In the genomic region with DNA sequence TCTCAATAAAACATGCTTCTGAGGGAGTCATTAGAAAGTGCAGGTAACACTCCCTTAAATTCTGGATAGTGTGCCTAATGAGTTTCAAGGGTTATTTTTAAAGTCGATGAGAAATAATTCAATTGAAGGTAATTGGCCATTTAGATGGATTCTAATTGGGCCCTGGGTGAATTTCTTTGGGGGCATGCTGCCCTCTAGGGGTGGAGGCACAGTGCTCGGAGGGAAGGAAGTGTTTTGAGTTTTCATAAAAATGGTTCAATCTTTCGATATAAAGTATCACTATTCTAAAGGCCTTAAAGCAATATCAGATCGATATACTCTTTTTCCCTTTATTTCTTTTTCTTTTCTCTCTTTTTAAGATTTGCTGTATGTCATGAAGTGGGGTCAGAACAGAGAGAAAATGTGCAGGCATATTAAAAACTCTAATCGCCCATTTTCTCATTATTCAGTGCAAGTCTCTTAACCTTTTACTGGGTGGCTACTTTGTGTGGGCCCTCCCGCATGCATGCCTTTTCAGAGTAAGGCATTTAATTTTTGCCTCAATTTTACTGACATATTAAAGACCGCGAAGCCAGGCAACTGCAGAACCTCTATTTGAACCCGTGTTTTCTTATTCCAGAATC, we compare ENCODE assay signal across 7 cellular contexts. TPM values are rescaled to one million over a fixed set of nuclear protein-coding genes. Genes with fewer than 3 reads are reported as not detected.
DNase-seq lines count a peak whose midpoint lies in the region; ATAC-seq and TF ChIP-seq lines count a peak whose summit lies in the region.

No MANE protein-coding gene starts in this region.

- H3K4me3 ChIP-seq in OCI-LY3 (ENCODE audit: low read length) (peak overlapping the region; percentile 39; the same call in 1 of the 2 replicates), colonic mucosa (no peak overlapping the region), neural progenitor cell (no peak overlapping the region)

- DNase-seq in EL (peak; percentile 17), HFFc6 (no peak), colonic mucosa (no peak), neural progenitor cell (ENCODE audit: low spot score) (peak; percentile 39), T-helper 17 cell (no peak)

- H3K9ac ChIP-seq in OCI-LY3 (ENCODE audit: low read length) (peak overlapping the region; percentile 12; the same call in 1 of the 2 replicates), colonic mucosa (ENCODE audit: low read depth in 2 of 2, low read length in 2 of 2) (no peak overlapping the region), neural progenitor cell (no peak overlapping the region)

- H3K27ac Mint-ChIP-seq in HFFc6 (no peak overlapping the region), neural progenitor cell (no peak overlapping the region), T-helper 17 cell (no peak overlapping the region)

- no peak overlapping the region for H3K27ac ChIP-seq in OCI-LY3 (ENCODE audit: low read length)
- no peak overlapping the region for H3K27ac ChIP-seq in colonic mucosa
- no peak overlapping the region for H3K27ac ChIP-seq in neural progenitor cell

- H3K27me3 Mint-ChIP-seq in HFFc6 (ENCODE audit: insufficient read depth) = peaks cover 15% of the 10 kb centered on the region
- peaks cover 20% of the 10 kb centered on the region for H3K27me3 Mint-ChIP-seq in neural progenitor cell (ENCODE audit: insufficient read depth, low read depth)
- peaks cover 35% of the 10 kb centered on the region for H3K27me3 Mint-ChIP-seq in T-helper 17 cell

- intact Hi-C loops in colonic mucosa (cut with DNase I) = loop anchor here (5.0 to 10.0 kb wide), 3 partner anchors 388 to 598 kb away; no protein-coding TSS in a partner anchor

- H3K4me1 ChIP-seq in OCI-LY3 (ENCODE audit: low read length) (peaks cover 15% of the 10 kb centered on the region; the same call in 1 of the 2 replicates), colonic mucosa (no peaks in the 10 kb centered on the region), neural progenitor cell (no peaks in the 10 kb centered on the region)

- TF ChIP-seq CTCF in HFFc6 (IDR thresholded peaks at IDR 0.05) = peak; percentile 89
- peak; percentile 92 for TF ChIP-seq CTCF in OCI-LY3 (IDR thresholded peaks at IDR 0.05; ENCODE audit: low read depth, low read length)
- peak; percentile 70 for TF ChIP-seq CTCF in colonic mucosa (IDR thresholded peaks at IDR 0.05)
- TF ChIP-seq CTCF in neural progenitor cell (IDR thresholded peaks at IDR 0.05) = peak; percentile 97

- H3K4me2 ChIP-seq in OCI-LY3 (ENCODE audit: low read length) (peak overlapping the region; percentile 53), neural progenitor cell (no peak overlapping the region)

- H3K36me3 Mint-ChIP-seq in HFFc6 (ENCODE audit: low read depth) = no peaks in the 10 kb centered on the region
- H3K36me3 Mint-ChIP-seq in neural progenitor cell = no peaks in the 10 kb centered on the region
- peaks cover 2% of the 10 kb centered on the region for H3K36me3 Mint-ChIP-seq in T-helper 17 cell (ENCODE audit: low read depth)

- H3K9me3 Mint-ChIP-seq in HFFc6 = no peaks in the 10 kb centered on the region
- H3K9me3 Mint-ChIP-seq in neural progenitor cell = no peaks in the 10 kb centered on the region

- H4K20me1 ChIP-seq in OCI-LY3 (ENCODE audit: insufficient read depth, low read length) (no peaks in the 10 kb centered on the region), neural progenitor cell (ENCODE audit: low read depth) (no peaks in the 10 kb centered on the region)

- no peaks in the 10 kb centered on the region for H3F3A ChIP-seq in neural progenitor cell (ENCODE audit: low read depth)

- H3K9me3 ChIP-seq in OCI-LY3 (ENCODE audit: insufficient read depth, low read length) (no peaks in the 10 kb centered on the region), colonic mucosa (no peaks in the 10 kb centered on the region), neural progenitor cell (ENCODE audit: low read depth) (no peaks in the 10 kb centered on the region), T-helper 17 cell (ENCODE audit: control insufficient read depth, low read length, poor library complexity, severe bottlenecking) (no peaks in the 10 kb centered on the region)

- H3K36me3 ChIP-seq in OCI-LY3 (replicated peaks; ENCODE audit: low read depth, low read length) (no peaks in the 10 kb centered on the region), colonic mucosa (no peaks in the 10 kb centered on the region), neural progenitor cell (no peaks in the 10 kb centered on the region)

- H3K79me2 ChIP-seq in OCI-LY3 (ENCODE audit: low read length) (no peaks in the 10 kb centered on the region), neural progenitor cell (ENCODE audit: low read depth) (no peaks in the 10 kb centered on the region)

- ATAC-seq in GM21528 (IDR thresholded peaks at IDR 0.05; ENCODE audit: low FRiP score, unreplicated experiment) (no peak), T-helper 17 cell (no peak)

- H3K27me3 ChIP-seq in OCI-LY3 (ENCODE audit: low read depth, low read length) (no peaks in the 10 kb centered on the region), colonic mucosa (no peaks in the 10 kb centered on the region), neural progenitor cell (peaks cover 67% of the 10 kb centered on the region)

- H3K4me3 Mint-ChIP-seq in HFFc6 (no peak overlapping the region), neural progenitor cell (no peak overlapping the region), T-helper 17 cell (no peak overlapping the region)

- H2AFZ ChIP-seq in OCI-LY3 (ENCODE audit: low read depth, low read length) = peak overlapping the region; percentile 92
- H2AFZ ChIP-seq in neural progenitor cell (replicated peaks) = no peak overlapping the region

- H3K4me1 Mint-ChIP-seq in HFFc6 (ENCODE audit: low read depth) (no peaks in the 10 kb centered on the region), neural progenitor cell (no peaks in the 10 kb centered on the region), T-helper 17 cell (peaks cover 3% of the 10 kb centered on the region)

RNA-seq across cellular contexts. Expression of a gene that starts 25.5 kb away (rescaled TPM):
- total RNA-seq in HFFc6 (2021; fragmentation: NEBNext Ultra II Directional; extraction: Animal tissue kit (Norgen Biotek cat#: 25700)) = not detected
- not detected for total RNA-seq in colonic mucosa
- total RNA-seq in neural progenitor cell (ENCODE audit: low replicate concordance) = not detected in 2 replicates
- total RNA-seq in T-helper 17 cell = not detected

RNA-seq across cellular contexts. Expression of a gene that starts 36.9 kb away (rescaled TPM):
- total RNA-seq in HFFc6 (2021; fragmentation: NEBNext Ultra II Directional; extraction: Animal tissue kit (Norgen Biotek cat#: 25700)) = not detected
- under 1 TPM in 1 of 2 donors, not detected in 1; 0.32 TPM for total RNA-seq in colonic mucosa
- not detected in 2 replicates for total RNA-seq in neural progenitor cell (ENCODE audit: low replicate concordance)
- not detected for total RNA-seq in T-helper 17 cell

Comparison
In these comparisons a context has a peak if more than half of its experiments do, and no peak if none do; other contexts are left out.
1. DNase-seq: peak in EL (single experiment) and neural progenitor cell (single experiment); none in HFFc6 (single experiment), colonic mucosa (single experiment) and T-helper 17 cell (0 of 3).
2. Peak in every context shown above with its lines, with median percentiles within 50 percentile points of each other: CTCF ChIP-seq.